19 cellular contexts compared by ENCODE assay signal in the genomic region with DNA sequence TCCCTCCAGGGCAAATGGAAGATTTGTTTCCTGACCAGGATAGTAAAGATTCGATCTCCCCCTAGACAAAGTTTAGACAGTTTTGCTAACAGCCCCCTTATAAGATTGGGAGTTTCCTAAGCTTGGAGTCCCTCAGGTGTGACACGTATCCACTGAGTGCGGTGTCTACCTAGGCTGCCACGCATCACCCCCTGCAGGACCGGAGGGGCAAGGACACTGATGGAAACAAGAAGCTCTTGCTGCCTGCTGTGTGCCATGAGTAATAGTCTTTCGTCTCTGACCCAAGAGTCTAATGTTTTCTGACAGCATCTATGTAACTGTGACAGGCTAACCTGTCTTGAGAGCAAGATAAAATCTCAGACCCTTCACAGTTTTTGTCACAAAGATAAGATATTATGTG.
DNase-seq lines count a peak whose midpoint lies in the region; ATAC-seq and TF ChIP-seq lines count a peak whose summit lies in the region.
"Had no signal": no experiment of that assay in that cellular context is flagged by ENCODE, and none has a peak within 500 bp of the region (broad histone marks: within the 10 kb centered on the region; RNA-seq: fewer than 3 reads in every experiment).

No MANE protein-coding gene starts in this region.

- H3K27ac ChIP-seq in C4-2B: no peak overlapping the region
- H3K27ac ChIP-seq: upper lobe of right lung had no signal

- ATAC-seq in SK-N-SH treated with all-trans-retinoic acid at 6 μM for 48 hours (peak; percentile 43; the same call in 1 of the 3 replicates), HG02588 (IDR thresholded peaks at IDR 0.05; ENCODE audit: unreplicated experiment) (no peak), GM21529 (IDR thresholded peaks at IDR 0.05; ENCODE audit: unreplicated experiment) (no peak), GM21367 (IDR thresholded peaks at IDR 0.05; ENCODE audit: unreplicated experiment) (no peak)
- ATAC-seq: natural killer cell, right cardiac atrium, T-cell, upper lobe of right lung had no signal

- no peak overlapping the region for H3K4me3 ChIP-seq in H7 (ENCODE audit: insufficient read depth, low read depth, low read length)
- H3K4me3 ChIP-seq: upper lobe of right lung had no signal

- DNase-seq in H7 (peak; percentile 14), iPS-NIHi7 (ENCODE audit: extremely low spot score) (peak; percentile 51), NCI-H146 treated with DMSO at 0.1 percent for 48 hours (lab: John Stamatoyannopoulos, UW; ENCODE audit: unreplicated experiment) (no peak)
- DNase-seq: activated CD4-positive, CD25-positive, alpha-beta regulatory T cell; activated naive CD8-positive, alpha-beta T cell treated with anti-CD3 and anti-CD28 coated beads for 36 hours; activated T-cell treated with anti-CD3 and anti-CD28 coated beads for 4 hours; GF-D8; MM.1S; natural killer cell; NCI-H2171 treated with DMSO at 0.1 percent for 48 hours; right cardiac atrium; stimulated activated CD4-positive, alpha-beta T cell treated with anti-CD3 and anti-CD28 coated beads, Interleukin-4, amount 100 ng/mL, for 1 hour; T-cell; upper lobe of right lung had no signal

- no peaks in the 10 kb centered on the region for H3K36me3 ChIP-seq in H7 (replicated peaks; ENCODE audit: control insufficient read depth, insufficient read depth, low read length)
- H3K36me3 ChIP-seq: upper lobe of right lung had no signal

- TF ChIP-seq CTCF in C4-2B (conservative IDR thresholded peaks at IDR 0.05): peak; percentile 64

- no peaks in the 10 kb centered on the region for H3K27me3 ChIP-seq in H7 (ENCODE audit: control insufficient read depth, insufficient read depth, low read length)
- H3K27me3 ChIP-seq: upper lobe of right lung had no signal

TF ChIP-seq in SK-N-SH treated with all-trans-retinoic acid at 6 μM for 48 hours, 23 proteins besides CTCF, POLR2A, EP300 and RAD21:
- TF ChIP-seq, protein P1, sequence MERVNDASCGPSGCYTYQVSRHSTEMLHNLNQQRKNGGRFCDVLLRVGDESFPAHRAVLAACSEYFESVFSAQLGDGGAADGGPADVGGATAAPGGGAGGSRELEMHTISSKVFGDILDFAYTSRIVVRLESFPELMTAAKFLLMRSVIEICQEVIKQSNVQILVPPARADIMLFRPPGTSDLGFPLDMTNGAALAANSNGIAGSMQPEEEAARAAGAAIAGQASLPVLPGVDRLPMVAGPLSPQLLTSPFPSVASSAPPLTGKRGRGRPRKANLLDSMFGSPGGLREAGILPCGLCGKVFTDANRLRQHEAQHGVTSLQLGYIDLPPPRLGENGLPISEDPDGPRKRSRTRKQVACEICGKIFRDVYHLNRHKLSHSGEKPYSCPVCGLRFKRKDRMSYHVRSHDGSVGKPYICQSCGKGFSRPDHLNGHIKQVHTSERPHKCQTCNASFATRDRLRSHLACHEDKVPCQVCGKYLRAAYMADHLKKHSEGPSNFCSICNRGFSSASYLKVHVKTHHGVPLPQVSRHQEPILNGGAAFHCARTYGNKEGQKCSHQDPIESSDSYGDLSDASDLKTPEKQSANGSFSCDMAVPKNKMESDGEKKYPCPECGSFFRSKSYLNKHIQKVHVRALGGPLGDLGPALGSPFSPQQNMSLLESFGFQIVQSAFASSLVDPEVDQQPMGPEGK (CRISPR knock-in tag; IDR thresholded peaks at IDR 0.05; ENCODE audit: borderline replicate concordance): no peak
- 0 out of 2 replicates have a peak, but pooled peaks have one; percentile 18 for TF ChIP-seq ISL1 (CRISPR knock-in tag; IDR thresholded peaks at IDR 0.05)
